In genomic region chr1:234478152-234478480, GRCh38 we compare ENCODE assay signal across 8 cellular contexts. TPM values are rescaled to one million over a fixed set of nuclear protein-coding genes. Genes with fewer than 3 reads are reported as not detected.
DNase-seq lines count a peak whose midpoint lies in the region; ATAC-seq and TF ChIP-seq lines count a peak whose summit lies in the region.

No MANE protein-coding gene starts in this region.

- H3K4me3 ChIP-seq in heart right ventricle (peak overlapping the region; percentile 52 to 97 (median 83)), retinal pigment epithelial cell (ENCODE audit: low read length) (peak overlapping the region; percentile 81)

- H3K27ac ChIP-seq in heart right ventricle = peak overlapping the region in 9 of 10 donors; percentile 83 to 95 (median 88)

- ATAC-seq in GM19463 (IDR thresholded peaks at IDR 0.05; ENCODE audit: unreplicated experiment) = peak; percentile 60
- ATAC-seq in HG03565 (IDR thresholded peaks at IDR 0.05; ENCODE audit: unreplicated experiment) = peak; percentile 28
- peak; percentile 58 to 77 (median 66) for ATAC-seq in heart right ventricle

- peaks cover 19% of the 10 kb centered on the region for H3K27me3 Mint-ChIP-seq in Calu3 (ENCODE audit: unreplicated experiment)

- TF ChIP-seq CTCF in Calu3 (IDR thresholded peaks at IDR 0.05; ENCODE audit: unreplicated experiment) = no peak
- no peak for TF ChIP-seq CTCF in heart right ventricle (IDR thresholded peaks at IDR 0.05)
- no peak for TF ChIP-seq CTCF in retinal pigment epithelial cell (conservative IDR thresholded peaks at IDR 0.05; ENCODE audit: low read depth, low read length)

- peaks cover 17% of the 10 kb centered on the region for H3K36me3 Mint-ChIP-seq in Calu3 (ENCODE audit: insufficient read depth, unreplicated experiment)

- peak; percentile 85 for DNase-seq in Calu3
- peak; percentile 60 for DNase-seq in RKO (ENCODE audit: low spot score)
- peak in 3 of 4 experiments; percentile 40 to 65 (median 53) for DNase-seq in activated naive CD4-positive, alpha-beta T cell (lab: John Stamatoyannopoulos, UW)
- peak; percentile 39 to 68 for DNase-seq in heart right ventricle
- DNase-seq in retinal pigment epithelial cell (ENCODE audit: low read depth) = no peak
- no peak for DNase-seq in pons (ENCODE audit: low spot score)

- H3K9me3 ChIP-seq in heart right ventricle = no peaks in the 10 kb centered on the region

- CTCF ChIA-PET in Calu3 (lab: Charles Lee) = interaction anchor here (0.6 to 1.2 kb wide), 3 partner anchors 9 to 168 kb away, joined by 3 to 12 read pairs (median 4); no protein-coding TSS in a partner anchor

- no peaks in the 10 kb centered on the region for H3K36me3 ChIP-seq in heart right ventricle

- H3K4me3 Mint-ChIP-seq in Calu3 (ENCODE audit: low read depth, unreplicated experiment) = peak overlapping the region; percentile 71

- H3K4me1 ChIP-seq in heart right ventricle = peaks cover 0 to 49% (median 11%) of the 10 kb centered on the region in 9 donors

- BruUV-seq in Calu3 (replicated peaks; lab: Mats Ljungman, UMichigan) = no TSS peak

- H3K4me1 Mint-ChIP-seq in Calu3 (ENCODE audit: low read depth, unreplicated experiment) = peaks cover 34% of the 10 kb centered on the region

- peak overlapping the region; percentile 51 for H3K27ac Mint-ChIP-seq in Calu3 (ENCODE audit: unreplicated experiment)

- 0 to 1% methylated on average over 37 to 43 of the region's 43 CpGs for WGBS in heart right ventricle, 2 donors

- intact Hi-C loops in Calu3 (cut with micrococcal nuclease; ENCODE audit: unreplicated experiment) = no loop called here
- intact Hi-C loops in heart right ventricle (cut with DNase I) = no loop called here

- H3K27me3 ChIP-seq in heart right ventricle = peaks cover 0 to under 1% (median 0%) of the 10 kb centered on the region in 7 donors

- no peaks in the 10 kb centered on the region for H3K9me3 Mint-ChIP-seq in Calu3 (ENCODE audit: low read depth, unreplicated experiment)

RNA-seq across cellular contexts. Expression of gene TARBP1, which starts 0.9 kb away (rescaled TPM):
- total RNA-seq in Calu3 (2022) (38.1 and 39.6 TPM in 2 replicates), heart right ventricle (10 to 100 TPM in 3 of 10 donors, 1 to 10 TPM in 7; 6.9 to 11.7 (median 9.0) TPM)
- 10 to 100 TPM in 1 of 2 donors, 1 to 10 TPM in 1; 4.6 to 49.9 TPM for polyA plus RNA-seq in heart right ventricle

Comparison
In these comparisons a context has a peak if more than half of its experiments do, and no peak if none do; other contexts are left out.
1. DNase-seq: peak in Calu3 (single experiment), RKO (single experiment), activated naive CD4-positive, alpha-beta T cell (3 of 4) and heart right ventricle (2 of 2); none in retinal pigment epithelial cell (single experiment) and pons (single experiment).
2. Peak in every context shown above with its lines, with median percentiles within 50 percentile points of each other: ATAC-seq.